ENCODE assay signal across 12 cellular contexts in the genomic region with DNA sequence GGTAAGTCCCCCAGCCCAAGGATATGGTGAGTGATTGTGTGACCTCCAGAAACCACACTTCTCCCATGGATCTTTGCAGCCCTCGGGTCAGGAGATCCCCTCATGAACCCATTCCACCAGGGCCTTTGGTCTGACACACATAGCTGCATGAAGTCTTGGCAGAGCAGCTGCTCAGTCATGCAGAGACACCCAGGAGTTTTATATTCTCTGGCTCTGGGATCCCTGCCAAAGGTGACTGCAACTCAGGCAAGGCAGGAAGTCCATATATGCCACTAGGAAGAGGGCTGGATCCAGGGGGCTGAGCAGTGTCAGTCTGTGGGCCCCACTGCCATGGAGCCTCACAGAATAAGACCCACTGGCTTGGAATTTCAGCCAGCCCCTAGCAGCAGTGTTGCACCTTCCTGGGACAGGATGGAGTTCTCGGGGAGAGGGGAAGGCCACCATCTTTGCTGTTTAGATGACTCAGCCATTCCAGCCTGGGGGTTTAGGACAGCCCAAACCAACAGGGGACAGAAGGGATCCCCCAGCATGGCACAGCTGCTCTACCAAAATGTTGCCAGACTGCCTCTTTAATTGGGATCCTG.
A peak's percentile ranks its signal among the peaks of the same experiment; 100 is the strongest.
DNase-seq lines count a peak whose midpoint lies in the region; ATAC-seq and TF ChIP-seq lines count a peak whose summit lies in the region.
"Had no signal": no experiment of that assay in that cellular context is flagged by ENCODE, and none has a peak within 500 bp of the region (broad histone marks: within the 10 kb centered on the region; RNA-seq: fewer than 3 reads in every experiment).

No MANE protein-coding gene starts in this region.

- no peaks in the 10 kb centered on the region for H3K9me2 ChIP-seq in Karpas-422 (replicated peaks; ENCODE audit: insufficient read depth, low read length)

- H3K4me3 Mint-ChIP-seq in nephron, result no peak overlapping the region
- H3K4me3 Mint-ChIP-seq: activated naive CD8-positive, alpha-beta T cell treated with anti-CD3 and anti-CD28 coated beads for 36 hours had no signal

- H3K9me3 Mint-ChIP-seq in nephron, result peaks cover 32% of the 10 kb centered on the region

- H3K4me3 ChIP-seq in Karpas-422 (ENCODE audit: low read length), result no peak overlapping the region
- H3K4me3 ChIP-seq: lung had no signal

- H3K4me1 Mint-ChIP-seq in nephron, result peaks cover 24% of the 10 kb centered on the region
- H3K4me1 Mint-ChIP-seq: activated naive CD8-positive, alpha-beta T cell treated with anti-CD3 and anti-CD28 coated beads for 36 hours had no signal

- peak overlapping the region; percentile 68 to 73 (median 70) for H3K27ac Mint-ChIP-seq in nephron
- H3K27ac Mint-ChIP-seq: activated naive CD8-positive, alpha-beta T cell treated with anti-CD3 and anti-CD28 coated beads for 36 hours had no signal

- H3K36me3 Mint-ChIP-seq in nephron (ENCODE audit: low read depth), result peaks cover 10% of the 10 kb centered on the region

- H3K79me2 ChIP-seq in Karpas-422 (ENCODE audit: low read length), result no peaks in the 10 kb centered on the region

- H4K20me1 ChIP-seq in Karpas-422 (ENCODE audit: insufficient read depth, low read depth, low read length), result no peaks in the 10 kb centered on the region

- H3K27ac ChIP-seq in VCaP (peak overlapping the region; percentile 63), Karpas-422 (ENCODE audit: low read length) (no peak overlapping the region)

- DNase-seq in DMS153 treated with DMSO at 0.1 percent for 48 hours (lab: John Stamatoyannopoulos, UW; ENCODE audit: unreplicated experiment) (peak; percentile 81), NCI-H1105 (lab: John Stamatoyannopoulos, UW) (peak; percentile 78), Karpas-422 (no peak), left lobe of liver (ENCODE audit: low spot score) (no peak), NOMO-1 treated with DMSO at 0.1 percent for 48 hours (lab: John Stamatoyannopoulos, UW; ENCODE audit: unreplicated experiment) (no peak)
- DNase-seq: activated naive CD8-positive, alpha-beta T cell treated with anti-CD3 and anti-CD28 coated beads for 36 hours; KBM-7; RPMI8226 had no signal

- TF ChIP-seq CTCF in VCaP (conservative IDR thresholded peaks at IDR 0.05), result no peak
- no peak for TF ChIP-seq CTCF in nephron (IDR thresholded peaks at IDR 0.05; ENCODE audit: unreplicated experiment in 3 of 3)

- H3K36me3 ChIP-seq in Karpas-422 (ENCODE audit: insufficient read depth, low read length), result no peaks in the 10 kb centered on the region

- H3K4me1 ChIP-seq in Karpas-422 (ENCODE audit: low read length), result peaks cover 14% of the 10 kb centered on the region

- no peaks in the 10 kb centered on the region for H3K27me3 ChIP-seq in Karpas-422 (ENCODE audit: low read length)

- no peak overlapping the region for H2AFZ ChIP-seq in Karpas-422 (ENCODE audit: low read length)

- H3K4me2 ChIP-seq in Karpas-422 (ENCODE audit: low read depth, low read length, poor library complexity, severe bottlenecking), result no peak overlapping the region

- no peak overlapping the region for H3K9ac ChIP-seq in Karpas-422 (ENCODE audit: low read length)

- ATAC-seq in left lobe of liver, result no peak
- no peak for ATAC-seq in GM21423 (IDR thresholded peaks at IDR 0.05; ENCODE audit: unreplicated experiment)

- peaks cover 4% of the 10 kb centered on the region for H3K27me3 Mint-ChIP-seq in nephron (ENCODE audit: low read depth)
- H3K27me3 Mint-ChIP-seq: activated naive CD8-positive, alpha-beta T cell treated with anti-CD3 and anti-CD28 coated beads for 36 hours had no signal

- H3K9me3 ChIP-seq in Karpas-422 (ENCODE audit: low read length), result no peaks in the 10 kb centered on the region

Comparison
In these comparisons a context has a peak if more than half of its experiments do, and no peak if none do; other contexts are left out.
1. DNase-seq: peak in DMS153 treated with DMSO at 0.1 percent for 48 hours (single experiment) and NCI-H1105 (single experiment); none in Karpas-422 (single experiment), left lobe of liver (single experiment) and NOMO-1 treated with DMSO at 0.1 percent for 48 hours (single experiment).